20 cellular contexts compared by ENCODE assay signal in the genomic region with DNA sequence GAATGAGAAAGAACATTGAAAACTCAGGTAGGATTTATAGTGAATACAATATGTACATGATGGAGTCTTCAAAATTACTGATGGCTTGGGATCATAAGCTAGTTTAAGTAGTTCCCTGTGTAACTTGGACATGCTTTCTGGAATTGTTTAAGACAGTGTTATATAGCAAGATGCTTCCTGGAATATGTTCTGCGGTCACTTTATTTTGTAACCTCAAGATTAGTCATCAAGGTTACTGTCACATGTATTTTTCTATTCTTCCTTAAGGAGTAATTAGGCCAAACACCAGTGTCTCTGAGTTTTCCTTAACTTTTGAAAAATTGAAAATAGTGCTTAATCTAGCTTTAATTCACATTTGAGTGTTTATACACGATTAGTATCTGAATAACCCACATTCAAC.
"Had no signal": no experiment of that assay in that cellular context is flagged by ENCODE, and none has a peak within 500 bp of the region (broad histone marks: within the 10 kb centered on the region; RNA-seq: fewer than 3 reads in every experiment).

No MANE protein-coding gene starts in this region.

- ATAC-seq: heart left ventricle; mucosa of descending colon; naive thymus-derived CD8-positive, alpha-beta T cell; sciatic nerve; stimulated activated naive B cell treated with anti-CD40 and anti-IgM and Interleukin-4, amounts not matched to agents 10 μg/mL and 1 μg/mL and 100 μg/mL, for 72 hours; stimulated activated naive CD8-positive, alpha-beta T cell treated with anti-CD3 and anti-CD28 coated beads, Interleukin-15, amount 100 ng/mL, for 72 hours had no signal

- H3K27ac ChIP-seq: dorsolateral prefrontal cortex, heart left ventricle, neutrophil, spleen, thoracic aorta, transverse colon had no signal

- H3K4me3 ChIP-seq: dorsolateral prefrontal cortex, heart left ventricle, mucosa of descending colon, spleen, thoracic aorta, transverse colon had no signal

- H3K4me1 ChIP-seq: heart left ventricle, spleen, transverse colon had no signal

- H3K36me3 ChIP-seq: heart left ventricle, neutrophil, spleen, thoracic aorta, transverse colon had no signal

- FAIRE-seq: frontal cortex had no signal

- H3K9me3 ChIP-seq: mucosa of descending colon, neutrophil, thoracic aorta, transverse colon had no signal

- H3K27me3 ChIP-seq: neutrophil, spleen, transverse colon had no signal

- DNase-seq: cortex of kidney; dorsolateral prefrontal cortex; effector CD8-positive, alpha-beta T cell; heart left ventricle; hippocampal formation; kidney glomerular epithelial cell; mucosa of descending colon; naive thymus-derived CD8-positive, alpha-beta T cell; posterior cingulate gyrus; spleen; stimulated activated CD4-positive, alpha-beta T cell treated with anti-CD3 and anti-CD28 coated beads, Interleukin-15, amount 100 ng/mL, for 24 hours; stimulated activated CD4-positive, alpha-beta T cell treated with anti-CD3 and anti-CD28 coated beads, Interleukin-1b, Interleukin-23, amount 100 ng/mL, for 48 hours; stimulated activated CD4-positive, alpha-beta T cell treated with anti-CD3 and anti-CD28 coated beads, Interleukin-4, amount 100 ng/mL, for 24 hours; stimulated activated naive B cell treated with anti-CD40 and anti-IgM and Interleukin-4, amounts not matched to agents 10 μg/mL and 1 μg/mL and 100 μg/mL, for 72 hours; stimulated activated naive CD8-positive, alpha-beta T cell treated with anti-CD3 and anti-CD28 coated beads, Interleukin-15, amount 100 ng/mL, for 72 hours; transverse colon had no signal
